Comparison of ENCODE assay signal across 1 cellular context in genomic region chr9:4901401-4902134, GRCh38.
TF ChIP-seq lines count a peak whose summit lies in the region.
"Not testable (repeated sequence)": the region's sequence is repeated elsewhere in the genome, so short reads cannot be mapped to it uniquely, and the experiment has no call there.

No MANE protein-coding gene starts in this region.

TF ChIP-seq in HepG2, 621 proteins besides CTCF, POLR2A, EP300 and RAD21 (continued from another document and continues in another):
- TF ChIP-seq ZNF687 (CRISPR knock-in tag; IDR thresholded peaks at IDR 0.05) (peak; percentile 66), NFKB2 (CRISPR knock-in tag; IDR thresholded peaks at IDR 0.05; ENCODE audit: borderline replicate concordance) (0 out of 2 replicates have a peak, but pooled peaks have one; percentile 25), SALL1 (CRISPR knock-in tag; IDR thresholded peaks at IDR 0.05) (peak; percentile 21; the same call in 1 of the 2 replicates), HMGXB4 (CRISPR knock-in tag; IDR thresholded peaks at IDR 0.05; ENCODE audit: borderline replicate concordance in 1 of 2, low read depth in 1 of 2) (0 out of 4 replicates have a peak, but pooled peaks of 1 of the 2 experiments have one; percentile 43), HNRNPL (IDR thresholded peaks at IDR 0.05; ENCODE audit: low read depth, low read length) (peak; percentile 91), FOXO1 (CRISPR knock-in tag; IDR thresholded peaks at IDR 0.05) (peak; percentile 44; the same call in 1 of the 2 replicates), ARID5B (CRISPR knock-in tag; IDR thresholded peaks at IDR 0.05) (peak; percentile 59), ZNF574 (CRISPR knock-in tag; IDR thresholded peaks at IDR 0.05) (0 out of 2 replicates have a peak, but pooled peaks have one; percentile 32), ETV5 (CRISPR knock-in tag; IDR thresholded peaks at IDR 0.05; ENCODE audit: borderline replicate concordance) (peak; percentile 42; the same call in 1 of the 2 replicates), AHDC1 (CRISPR knock-in tag; IDR thresholded peaks at IDR 0.05; ENCODE audit: borderline replicate concordance) (peak; percentile 47; the same call in 1 of the 2 replicates), SOX13 (CRISPR knock-in tag; conservative IDR thresholded peaks at IDR 0.05 in 1 of 2, IDR thresholded peaks at IDR 0.05 in 1 of 2) (0 out of 4 replicates have a peak, but pooled peaks of 1 of the 2 experiments have one; percentile 9), HIC2 (CRISPR knock-in tag; IDR thresholded peaks at IDR 0.05; ENCODE audit: low read depth) (peak; percentile 94), ZBTB26 (CRISPR knock-in tag; IDR thresholded peaks at IDR 0.05; ENCODE audit: borderline replicate concordance) (peak; percentile 35; the same call in 1 of the 2 replicates), TEAD3 (CRISPR knock-in tag; optimal IDR thresholded peaks at IDR 0.05; ENCODE audit: borderline replicate concordance) (peak; percentile 4), PHF8 (CRISPR knock-in tag; IDR thresholded peaks at IDR 0.05) (0 out of 2 replicates have a peak, but pooled peaks have one; percentile 34)
- TF ChIP-seq SOX13 (IDR thresholded peaks at IDR 0.05), result not testable (repeated sequence)
